In the genomic region with DNA sequence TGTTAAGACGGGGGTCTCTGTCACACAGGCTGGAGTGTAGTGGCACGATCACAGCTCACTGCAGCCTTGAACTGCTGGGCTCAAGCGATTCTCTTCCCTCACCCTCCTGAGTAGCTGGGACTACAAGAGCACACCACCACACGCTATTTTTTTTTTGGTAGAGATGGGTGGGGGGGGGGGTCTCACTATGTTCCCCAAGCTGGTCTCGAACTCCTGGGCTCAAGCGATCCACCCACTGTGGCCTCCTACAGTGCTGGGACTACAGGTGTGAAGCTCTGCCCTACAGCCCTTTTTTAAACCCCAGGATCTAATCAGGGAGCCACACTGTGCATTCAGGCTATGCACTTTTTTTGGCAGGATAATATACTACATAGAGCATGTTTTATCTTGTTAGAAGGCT, we compare ENCODE assay signal across 8 cellular contexts. TPM values are rescaled to one million over a fixed set of nuclear protein-coding genes. Genes with fewer than 3 reads are reported as not detected.
DNase-seq lines count a peak whose midpoint lies in the region; TF ChIP-seq lines count a peak whose summit lies in the region.

No MANE protein-coding gene starts in this region.

- H3K9ac ChIP-seq in liver (ENCODE audit: low read depth in 1 of 2, low read length in 2 of 2): peak overlapping the region; percentile 58 to 86

- H3K27me3 ChIP-seq in liver (ENCODE audit: control insufficient read depth in 4 of 4, insufficient read depth in 4 of 4, low read length in 3 of 4): no peaks in the 10 kb centered on the region
- no peaks in the 10 kb centered on the region for H3K27me3 ChIP-seq in tibial nerve

- peaks cover 10 to 56% (median 34%) of the 10 kb centered on the region in 4 donors for H3K4me1 ChIP-seq in liver (ENCODE audit: control insufficient read depth in 4 of 4, insufficient read depth in 4 of 4, low read length in 3 of 4)
- peaks cover 0 to 57% (median 25%) of the 10 kb centered on the region in 4 donors for H3K4me1 ChIP-seq in tibial nerve

- H3K9me3 ChIP-seq in liver (ENCODE audit: control insufficient read depth in 4 of 4, low read length in 3 of 4) (no peaks in the 10 kb centered on the region), tibial nerve (peaks cover 0 to 2% (median 0%) of the 10 kb centered on the region in 4 donors)

- H3K27ac ChIP-seq in angular gyrus (ENCODE audit: low read depth, low read length) (peak overlapping the region; percentile 34), liver (ENCODE audit: low read depth in 1 of 2, low read length in 2 of 2) (peak overlapping the region; percentile 94 to 97), tibial nerve (peak overlapping the region; percentile 65 to 94 (median 82))

- no peak for TF ChIP-seq CTCF in liver (IDR thresholded peaks at IDR 0.05; ENCODE audit: low read depth, low read length, missing input control)
- no peak for TF ChIP-seq CTCF in tibial nerve (IDR thresholded peaks at IDR 0.05)

- no peak for TF ChIP-seq EP300 in tibial nerve (IDR thresholded peaks at IDR 0.05)

- peak overlapping the region; percentile 90 for H3K27ac Mint-ChIP-seq in activated naive CD4-positive, alpha-beta T cell treated with anti-CD3 and anti-CD28 coated beads, Interleukin-2, amount 50 U/mL, for 24 hours

- peak overlapping the region; percentile 90 for H3K4me3 Mint-ChIP-seq in activated naive CD4-positive, alpha-beta T cell treated with anti-CD3 and anti-CD28 coated beads, Interleukin-2, amount 50 U/mL, for 24 hours

- H3K9me3 Mint-ChIP-seq in activated naive CD4-positive, alpha-beta T cell treated with anti-CD3 and anti-CD28 coated beads, Interleukin-2, amount 50 U/mL, for 24 hours: peaks cover 8% of the 10 kb centered on the region

- H3K27me3 Mint-ChIP-seq in activated naive CD4-positive, alpha-beta T cell treated with anti-CD3 and anti-CD28 coated beads, Interleukin-2, amount 50 U/mL, for 24 hours: no peaks in the 10 kb centered on the region

- no peak for TF ChIP-seq RAD21 in liver (IDR thresholded peaks at IDR 0.05)

- H3K36me3 ChIP-seq in liver (ENCODE audit: control insufficient read depth in 4 of 4, insufficient read depth in 3 of 4, low read depth in 1 of 4, low read length in 3 of 4): peaks cover 2 to 9% (median 2%) of the 10 kb centered on the region in 4 donors
- H3K36me3 ChIP-seq in tibial nerve: peaks cover 0 to 17% (median 0%) of the 10 kb centered on the region in 3 donors

- H3K4me1 Mint-ChIP-seq in activated naive CD4-positive, alpha-beta T cell treated with anti-CD3 and anti-CD28 coated beads, Interleukin-2, amount 50 U/mL, for 24 hours: peaks cover 57% of the 10 kb centered on the region

- WGBS in liver: 50% methylated on average over 6 of the region's 6 CpGs
- WGBS in tibial nerve, 2 donors: 28 to 31% methylated on average over 6 of the region's 6 CpGs

- no peak for TF ChIP-seq POLR2A in tibial nerve (IDR thresholded peaks at IDR 0.05)

- H3K4me3 ChIP-seq in liver (ENCODE audit: low read depth in 1 of 3, low read length in 3 of 3): peak overlapping the region; percentile 59 to 88 (median 84)
- H3K4me3 ChIP-seq in tibial nerve: peak overlapping the region in 2 of 4 donors; percentile 73 to 93

- no peak for DNase-seq in activated naive CD4-positive, alpha-beta T cell (lab: John Stamatoyannopoulos, UW)
- no peak for DNase-seq in tibial nerve (ENCODE audit: low spot score in 2 of 2)
- DNase-seq in NCI-H446 (lab: John Stamatoyannopoulos, UW): no peak
- DNase-seq in AG08396 (ENCODE audit: low spot score): no peak
- no peak for DNase-seq in glomerular visceral epithelial cell (ENCODE audit: extremely low spot score)

- peaks cover 16% of the 10 kb centered on the region for H3K36me3 Mint-ChIP-seq in activated naive CD4-positive, alpha-beta T cell treated with anti-CD3 and anti-CD28 coated beads, Interleukin-2, amount 50 U/mL, for 24 hours

TF ChIP-seq in liver, 16 proteins besides CTCF, POLR2A, EP300 and RAD21:
- TF ChIP-seq REST (IDR thresholded peaks at IDR 0.05) (no peak), HNF4G (IDR thresholded peaks at IDR 0.05) (no peak), RXRA (IDR thresholded peaks at IDR 0.05) (no peak), EGR1 (IDR thresholded peaks at IDR 0.05; ENCODE audit: low read depth in 2 of 2) (no peak), GABPA (IDR thresholded peaks at IDR 0.05 in 1 of 2, conservative IDR thresholded peaks at IDR 0.05 in 1 of 2) (no peak), ZBTB33 (IDR thresholded peaks at IDR 0.05) (no peak), JUND (IDR thresholded peaks at IDR 0.05) (no peak), FOXA2 (IDR thresholded peaks at IDR 0.05) (no peak), TAF1 (conservative IDR thresholded peaks at IDR 0.05) (no peak), YY1 (IDR thresholded peaks at IDR 0.05) (no peak), NR2F2 (IDR thresholded peaks at IDR 0.05) (no peak), FOXA1 (IDR thresholded peaks at IDR 0.05) (no peak), HNF4A (conservative IDR thresholded peaks at IDR 0.05) (no peak), SP1 (IDR thresholded peaks at IDR 0.05) (no peak)
- TF ChIP-seq, protein P1, sequence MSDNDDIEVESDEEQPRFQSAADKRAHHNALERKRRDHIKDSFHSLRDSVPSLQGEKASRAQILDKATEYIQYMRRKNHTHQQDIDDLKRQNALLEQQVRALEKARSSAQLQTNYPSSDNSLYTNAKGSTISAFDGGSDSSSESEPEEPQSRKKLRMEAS (IDR thresholded peaks at IDR 0.05): no peak
- TF ChIP-seq, protein P2, sequence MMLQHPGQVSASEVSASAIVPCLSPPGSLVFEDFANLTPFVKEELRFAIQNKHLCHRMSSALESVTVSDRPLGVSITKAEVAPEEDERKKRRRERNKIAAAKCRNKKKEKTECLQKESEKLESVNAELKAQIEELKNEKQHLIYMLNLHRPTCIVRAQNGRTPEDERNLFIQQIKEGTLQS (IDR thresholded peaks at IDR 0.05): no peak

RNA-seq across cellular contexts. Expression of gene DHCR7, which starts 1.4 kb away (rescaled TPM):
- total RNA-seq in liver: 100 to 1,000 TPM; 149 to 224 TPM
- polyA plus RNA-seq in liver: 100 to 1,000 TPM in 1 of 2 donors, 10 to 100 TPM in 1; 56.9 to 195 TPM
- total RNA-seq in tibial nerve: 10 to 100 TPM; 10.3 to 17.3 (median 14.8) TPM

RNA-seq across cellular contexts. Expression of gene NADSYN1, which starts 3.4 kb away (rescaled TPM):
- total RNA-seq in liver: 10 to 100 TPM; 19.8 to 33.6 TPM
- 10 to 100 TPM; 16.6 to 24.6 TPM for polyA plus RNA-seq in liver
- 10 to 100 TPM; 54.2 to 85.9 (median 70.0) TPM for total RNA-seq in tibial nerve

Comparison
In these comparisons a context has a peak if more than half of its experiments do, and no peak if none do; other contexts are left out.
1. H3K27ac ChIP-seq: peak in every context shown above with its lines; median percentile 96 in liver; 82 in tibial nerve; 34 in angular gyrus.
2. RNA of gene DHCR7, which starts 1.4 kb away (total RNA-seq): 149 to 224 TPM in liver; 10.3 to 17.3 TPM in tibial nerve; every median in the first group is over 4 times any median in the second.